1 cellular context compared by ENCODE assay signal in the genomic region with DNA sequence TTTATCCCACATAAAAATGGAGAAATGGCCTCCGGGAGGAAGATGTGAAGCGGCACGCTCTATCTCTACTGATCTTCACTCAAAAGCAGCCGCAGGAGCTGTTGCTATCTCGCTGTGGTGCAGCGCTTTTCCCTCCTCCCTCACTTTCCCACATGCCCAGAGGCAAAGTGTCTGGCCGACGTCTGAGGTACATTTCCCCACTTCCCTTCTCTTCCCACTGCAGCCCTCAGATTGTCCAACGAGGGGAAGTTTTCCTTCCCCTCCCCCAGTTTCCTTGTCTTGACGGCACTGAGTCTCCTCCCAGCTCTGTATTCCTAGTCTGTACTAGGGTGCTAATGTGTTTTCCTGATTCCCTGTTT.
TF ChIP-seq lines count a peak whose summit lies in the region.

No MANE protein-coding gene starts in this region.

TF ChIP-seq in H1, 55 proteins besides CTCF, POLR2A, EP300 and RAD21 (continued from another document):
- TF ChIP-seq, protein P1, sequence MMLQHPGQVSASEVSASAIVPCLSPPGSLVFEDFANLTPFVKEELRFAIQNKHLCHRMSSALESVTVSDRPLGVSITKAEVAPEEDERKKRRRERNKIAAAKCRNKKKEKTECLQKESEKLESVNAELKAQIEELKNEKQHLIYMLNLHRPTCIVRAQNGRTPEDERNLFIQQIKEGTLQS (IDR thresholded peaks at IDR 0.05; ENCODE audit: insufficient read depth, low read depth, low read length) = no peak
- TF ChIP-seq RBBP5 (IDR thresholded peaks at IDR 0.05; ENCODE audit: borderline replicate concordance, low read depth, low read length) (no peak; the same call in 1 of the 2 replicates), ASH2L (IDR thresholded peaks at IDR 0.05; ENCODE audit: low read length) (peak; percentile 78), JUND (IDR thresholded peaks at IDR 0.05; ENCODE audit: low read length) (no peak), KDM4A (IDR thresholded peaks at IDR 0.05; ENCODE audit: low read depth, low read length, severe bottlenecking) (peak; percentile 11), BACH1 (IDR thresholded peaks at IDR 0.05; ENCODE audit: low read length) (no peak), NANOG (IDR thresholded peaks at IDR 0.05; ENCODE audit: insufficient read depth, low read depth, low read length, poor library complexity, severe bottlenecking) (no peak), CBX5 (IDR thresholded peaks at IDR 0.05; ENCODE audit: low read depth, low read length) (no peak), YY1 (IDR thresholded peaks at IDR 0.05; ENCODE audit: low read depth, low read length) (peak; percentile 9; the same call in 1 of the 2 replicates), SP4 (IDR thresholded peaks at IDR 0.05; ENCODE audit: low read length) (no peak), SIN3A (conservative IDR thresholded peaks at IDR 0.05 in 1 of 2, IDR thresholded peaks at IDR 0.05 in 1 of 2; ENCODE audit: low read depth in 1 of 2, low read length in 2 of 2) (no peak), TAF7 (optimal IDR thresholded peaks at IDR 0.05; ENCODE audit: borderline replicate concordance, low read depth, low read length) (no peak), RFX5 (IDR thresholded peaks at IDR 0.05; ENCODE audit: borderline replicate concordance, low read depth, low read length) (no peak), GABPA (IDR thresholded peaks at IDR 0.05; ENCODE audit: borderline replicate concordance, insufficient read depth, low read length) (no peak), HDAC2 (IDR thresholded peaks at IDR 0.05; ENCODE audit: borderline replicate concordance in 1 of 2, low read depth in 2 of 2, low read length in 2 of 2) (no peak; a peak in 2 of 4 replicates), SIX5 (IDR thresholded peaks at IDR 0.05; ENCODE audit: low read depth, low read length) (no peak), SAP30 (IDR thresholded peaks at IDR 0.05; ENCODE audit: insufficient read depth, insufficient replicate concordance, low read length) (no peak), SIRT6 (IDR thresholded peaks at IDR 0.05; ENCODE audit: low read length) (no peak), TBP (IDR thresholded peaks at IDR 0.05; ENCODE audit: low read depth, low read length) (no peak), NRF1 (IDR thresholded peaks at IDR 0.05; ENCODE audit: low read depth, low read length) (no peak), MAFK (IDR thresholded peaks at IDR 0.05; ENCODE audit: low read depth, low read length) (no peak), TCF12 (IDR thresholded peaks at IDR 0.05; ENCODE audit: low read depth, low read length) (no peak), ZNF274 (IDR thresholded peaks at IDR 0.05; ENCODE audit: borderline replicate concordance, extremely low read depth, low read length) (no peak), CEBPB (IDR thresholded peaks at IDR 0.05; ENCODE audit: low read depth, low read length) (no peak)
- TF ChIP-seq, protein P2, sequence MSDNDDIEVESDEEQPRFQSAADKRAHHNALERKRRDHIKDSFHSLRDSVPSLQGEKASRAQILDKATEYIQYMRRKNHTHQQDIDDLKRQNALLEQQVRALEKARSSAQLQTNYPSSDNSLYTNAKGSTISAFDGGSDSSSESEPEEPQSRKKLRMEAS (IDR thresholded peaks at IDR 0.05) = peak; percentile 85
- TF ChIP-seq, protein P3, sequence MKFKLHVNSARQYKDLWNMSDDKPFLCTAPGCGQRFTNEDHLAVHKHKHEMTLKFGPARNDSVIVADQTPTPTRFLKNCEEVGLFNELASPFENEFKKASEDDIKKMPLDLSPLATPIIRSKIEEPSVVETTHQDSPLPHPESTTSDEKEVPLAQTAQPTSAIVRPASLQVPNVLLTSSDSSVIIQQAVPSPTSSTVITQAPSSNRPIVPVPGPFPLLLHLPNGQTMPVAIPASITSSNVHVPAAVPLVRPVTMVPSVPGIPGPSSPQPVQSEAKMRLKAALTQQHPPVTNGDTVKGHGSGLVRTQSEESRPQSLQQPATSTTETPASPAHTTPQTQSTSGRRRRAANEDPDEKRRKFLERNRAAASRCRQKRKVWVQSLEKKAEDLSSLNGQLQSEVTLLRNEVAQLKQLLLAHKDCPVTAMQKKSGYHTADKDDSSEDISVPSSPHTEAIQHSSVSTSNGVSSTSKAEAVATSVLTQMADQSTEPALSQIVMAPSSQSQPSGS (IDR thresholded peaks at IDR 0.05; ENCODE audit: low read length) = no peak
- TF ChIP-seq, protein P4, sequence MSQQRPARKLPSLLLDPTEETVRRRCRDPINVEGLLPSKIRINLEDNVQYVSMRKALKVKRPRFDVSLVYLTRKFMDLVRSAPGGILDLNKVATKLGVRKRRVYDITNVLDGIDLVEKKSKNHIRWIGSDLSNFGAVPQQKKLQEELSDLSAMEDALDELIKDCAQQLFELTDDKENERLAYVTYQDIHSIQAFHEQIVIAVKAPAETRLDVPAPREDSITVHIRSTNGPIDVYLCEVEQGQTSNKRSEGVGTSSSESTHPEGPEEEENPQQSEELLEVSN (IDR thresholded peaks at IDR 0.05) = peak; percentile 78; the same call in 1 of the 2 replicates
